Comparison of ENCODE assay signal across 14 cellular contexts in the genomic region with DNA sequence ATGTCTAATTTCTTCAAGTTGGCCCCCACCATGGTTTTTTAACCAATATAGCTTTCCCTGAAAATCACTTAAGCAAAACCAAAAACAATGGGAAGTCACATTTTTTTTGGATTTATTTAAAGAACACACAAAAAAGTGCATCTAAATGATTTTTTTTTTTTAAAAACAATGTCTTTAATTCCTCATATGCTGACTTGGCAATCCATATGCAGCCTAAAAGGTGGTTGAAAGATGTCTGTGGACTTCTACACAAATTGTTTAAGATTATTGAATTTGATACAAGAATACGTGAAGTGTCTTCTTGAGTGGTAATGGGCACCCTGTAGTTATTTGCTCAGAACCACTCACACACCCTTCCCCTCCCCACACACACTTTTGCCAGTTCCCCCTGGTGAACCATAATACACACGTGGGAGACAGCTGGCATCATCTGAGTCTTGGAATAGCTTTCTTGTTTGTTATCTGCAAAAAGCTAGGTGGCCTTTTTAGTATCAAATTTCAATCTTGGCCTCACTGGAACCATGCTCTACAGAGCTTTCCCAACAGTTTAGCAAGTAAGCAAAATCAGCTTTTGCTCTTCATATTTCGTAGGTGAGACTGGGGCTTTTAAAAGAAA.
"Had no signal": no experiment of that assay in that cellular context is flagged by ENCODE, and none has a peak within 500 bp of the region (broad histone marks: within the 10 kb centered on the region; RNA-seq: fewer than 3 reads in every experiment).

No MANE protein-coding gene starts in this region.

- H3K27ac ChIP-seq: colonic mucosa, stomach, thoracic aorta had no signal

- H3K4me1 ChIP-seq: colonic mucosa, stomach had no signal

- H3K27me3 Mint-ChIP-seq: activated CD8-positive, alpha-beta memory T cell treated with anti-CD3 and anti-CD28 coated beads, Interleukin-2, amount 10 ng/mL, durations not matched to agents 7 days and 5 days had no signal

- H3K27me3 ChIP-seq: colonic mucosa, gastroesophageal sphincter, stomach had no signal

- H3K9me3 ChIP-seq: colonic mucosa, gastroesophageal sphincter, stomach, thoracic aorta had no signal

- DNase-seq: activated CD4-positive, alpha-beta T cell treated with anti-CD3 and anti-CD28 coated beads for 1 hour; activated CD4-positive, alpha-beta T cell treated with anti-CD3 and anti-CD28 coated beads, Interleukin-2, amount 50 U/mL, for 48 hours; activated CD8-positive, alpha-beta memory T cell treated with anti-CD3 and anti-CD28 coated beads, Interleukin-2, amount 10 ng/mL, durations not matched to agents 7 days and 5 days; colonic mucosa; effector CD4-positive, alpha-beta T cell; hippocampal formation; kidney glomerular epithelial cell; retina; small intestine; stomach; T-helper 9 cell had no signal

- FAIRE-seq: endothelial cell of umbilical vein, small intestine had no signal

- H3K4me3 Mint-ChIP-seq: activated CD8-positive, alpha-beta memory T cell treated with anti-CD3 and anti-CD28 coated beads, Interleukin-2, amount 10 ng/mL, durations not matched to agents 7 days and 5 days had no signal

- H3K4me1 Mint-ChIP-seq: activated CD8-positive, alpha-beta memory T cell treated with anti-CD3 and anti-CD28 coated beads, Interleukin-2, amount 10 ng/mL, durations not matched to agents 7 days and 5 days had no signal

- H3K36me3 ChIP-seq: colonic mucosa had no signal

- ATAC-seq: activated CD8-positive, alpha-beta memory T cell treated with anti-CD3 and anti-CD28 coated beads, Interleukin-2, amount 10 ng/mL, durations not matched to agents 7 days and 5 days; gastroesophageal sphincter had no signal

- H3K4me3 ChIP-seq: colonic mucosa, gastroesophageal sphincter, stomach, thoracic aorta had no signal

- H3K27ac Mint-ChIP-seq: activated CD8-positive, alpha-beta memory T cell treated with anti-CD3 and anti-CD28 coated beads, Interleukin-2, amount 10 ng/mL, durations not matched to agents 7 days and 5 days had no signal
